Comparison of ENCODE assay signal across 9 cellular contexts in genomic region chr20:19735446-19735845, GRCh38. TPM values are rescaled to one million over a fixed set of nuclear protein-coding genes. Genes with fewer than 3 reads are reported as not detected.
A peak's percentile ranks its signal among the peaks of the same experiment; 100 is the strongest.
DNase-seq lines count a peak whose midpoint lies in the region; ATAC-seq and TF ChIP-seq lines count a peak whose summit lies in the region.
"Had no signal": no experiment of that assay in that cellular context is flagged by ENCODE, and none has a peak within 500 bp of the region (broad histone marks: within the 10 kb centered on the region; RNA-seq: fewer than 3 reads in every experiment).

No MANE protein-coding gene starts in this region.

- H3K36me3 ChIP-seq in ACC112 (ENCODE audit: insufficient read depth, low read length) (no peaks in the 10 kb centered on the region), PC-9 (ENCODE audit: low read depth) (no peaks in the 10 kb centered on the region)

- H3K4me2 ChIP-seq in H9 (ENCODE audit: insufficient read depth, insufficient read length, low read length): no peak overlapping the region
- peak overlapping the region; percentile 65 for H3K4me2 ChIP-seq in PC-9

- H3K36me3 Mint-ChIP-seq in H9 (ENCODE audit: insufficient read depth in 1 of 3, low read depth in 3 of 3): no peaks in the 10 kb centered on the region
- H3K36me3 Mint-ChIP-seq: activated naive CD4-positive, alpha-beta T cell treated with anti-CD3 and anti-CD28 coated beads, Interleukin-2, amount 50 U/mL, for 24 hours had no signal

- no peak overlapping the region for H2BK12ac ChIP-seq in H9 (ENCODE audit: insufficient read length, low read depth, low read length)

- no peak overlapping the region for H3K9ac ChIP-seq in H9 (ENCODE audit: extremely low read depth, insufficient read length, low read length)

- peaks cover 8 to 11% of the 10 kb centered on the region in 2 experiments for H3K4me1 Mint-ChIP-seq in H9
- H3K4me1 Mint-ChIP-seq: activated naive CD4-positive, alpha-beta T cell treated with anti-CD3 and anti-CD28 coated beads, Interleukin-2, amount 50 U/mL, for 24 hours had no signal

- ATAC-seq in HG02571 (IDR thresholded peaks at IDR 0.05; ENCODE audit: unreplicated experiment) (no peak), HG03439 (IDR thresholded peaks at IDR 0.05; ENCODE audit: unreplicated experiment) (no peak)

- WGBS in H9 (ENCODE audit: extremely low coverage, insufficient read length, low lambda C conversion rate): no CpG with 5 or more reads among the region's 6 CpGs

- BruUV-seq in PC-9 (replicated peaks; lab: Mats Ljungman, UMichigan): no TSS peak

- H3K27ac Mint-ChIP-seq in H9: peak overlapping the region in 1 of 3 experiments; percentile 50; a peak in 1 of 7 replicates
- H3K27ac Mint-ChIP-seq: activated naive CD4-positive, alpha-beta T cell treated with anti-CD3 and anti-CD28 coated beads, Interleukin-2, amount 50 U/mL, for 24 hours had no signal

- no peak overlapping the region for H3K23ac ChIP-seq in H9 (ENCODE audit: insufficient read length, low read depth, low read length)

- H4K20me1 ChIP-seq in H9 (ENCODE audit: control insufficient read depth, insufficient read depth, insufficient read length) (no peaks in the 10 kb centered on the region), PC-9 (ENCODE audit: insufficient read depth) (no peaks in the 10 kb centered on the region)

- POLR2A ChIA-PET in PC-9 (lab: Charles Lee; ENCODE audit: unreplicated experiment): interaction anchor here (0.5 to 0.7 kb wide), 3 partner anchors 22 to 1677 kb away, joined by 3 to 7 read pairs (median 6); no protein-coding TSS in a partner anchor

- H2BK5ac ChIP-seq in H9 (ENCODE audit: insufficient read length, low read length): no peak overlapping the region

- no peaks in the 10 kb centered on the region for H3K9me2 ChIP-seq in PC-9 (ENCODE audit: insufficient read depth)

- H3T11ph ChIP-seq in H9 (ENCODE audit: low read length): no peak overlapping the region

- H2AFZ ChIP-seq in ACC112 (ENCODE audit: low read length, unreplicated experiment) (peak overlapping the region; percentile 49), H9 (ENCODE audit: low read length) (no peak overlapping the region), PC-9 (peak overlapping the region; percentile 67)

- H3K79me1 ChIP-seq in H9 (ENCODE audit: insufficient read depth, low read depth, low read length, poor library complexity, severe bottlenecking): no peaks in the 10 kb centered on the region

- no peak overlapping the region for H2BK15ac ChIP-seq in H9 (ENCODE audit: low read depth, low read length)

- intact Hi-C loops in PC-9 (cut with micrococcal nuclease; ENCODE audit: unreplicated experiment): loop anchor here (2.0 kb wide), 1 partner anchor 43 kb away; no protein-coding TSS in a partner anchor

- no peak overlapping the region for H3K4me3 Mint-ChIP-seq in H9
- H3K4me3 Mint-ChIP-seq: activated naive CD4-positive, alpha-beta T cell treated with anti-CD3 and anti-CD28 coated beads, Interleukin-2, amount 50 U/mL, for 24 hours had no signal

- DNase-seq in H9 (peak; percentile 48), PC-9 (peak; percentile 79 to 90), epithelial cell of esophagus (ENCODE audit: low read depth) (peak; percentile 98), midbrain (lab: John Stamatoyannopoulos, UW) (peak; percentile 5), Kasumi-1 (lab: John Stamatoyannopoulos, UW) (no peak)

- H3K4me3 ChIP-seq in ACC112 (ENCODE audit: low read depth, low read length): peak overlapping the region; percentile 41; the same call in 1 of the 2 replicates
- H3K4me3 ChIP-seq in PC-9: no peak overlapping the region
- H3K4me3 ChIP-seq in epithelial cell of esophagus (ENCODE audit: low read length): no peak overlapping the region

- H3K79me2 ChIP-seq in ACC112 (ENCODE audit: control insufficient read depth, insufficient read depth, low read length, unreplicated experiment) (no peaks in the 10 kb centered on the region), H9 (ENCODE audit: insufficient read depth, low read length) (no peaks in the 10 kb centered on the region), PC-9 (ENCODE audit: low read depth) (no peaks in the 10 kb centered on the region)

- no peak overlapping the region for H4K5ac ChIP-seq in H9 (ENCODE audit: insufficient read length, low read depth, low read length)

- H3K23me2 ChIP-seq in H9 (ENCODE audit: insufficient read length, low read depth, low read length, poor library complexity, severe bottlenecking): no peaks in the 10 kb centered on the region

- H3K56ac ChIP-seq in H9 (ENCODE audit: insufficient read length, low read depth, low read length): no peak overlapping the region

- H3K14ac ChIP-seq in H9 (ENCODE audit: insufficient read depth, low read length): no peak overlapping the region

- H3K27me3 ChIP-seq in ACC112 (ENCODE audit: insufficient read depth, low read length) (no peaks in the 10 kb centered on the region), H9 (ENCODE audit: insufficient read depth, low read length) (no peaks in the 10 kb centered on the region), PC-9 (ENCODE audit: insufficient read depth, low read depth) (no peaks in the 10 kb centered on the region)

- H3F3A ChIP-seq in PC-9 (ENCODE audit: insufficient read depth, low read depth): peaks cover 29% of the 10 kb centered on the region

- TF ChIP-seq CTCF in H9 (conservative IDR thresholded peaks at IDR 0.05): no peak
- TF ChIP-seq CTCF in PC-9 (conservative IDR thresholded peaks at IDR 0.05): no peak
- TF ChIP-seq CTCF in epithelial cell of esophagus (IDR thresholded peaks at IDR 0.05; ENCODE audit: insufficient read depth, low read depth, low read length, missing control alignments): no peak

- no peaks in the 10 kb centered on the region for H3K9me3 Mint-ChIP-seq in H9
- H3K9me3 Mint-ChIP-seq: activated naive CD4-positive, alpha-beta T cell treated with anti-CD3 and anti-CD28 coated beads, Interleukin-2, amount 50 U/mL, for 24 hours had no signal

- peaks cover 33% of the 10 kb centered on the region for H3K4me1 ChIP-seq in ACC112 (ENCODE audit: control insufficient read depth, insufficient read depth, low read length, unreplicated experiment)
- no peaks in the 10 kb centered on the region for H3K4me1 ChIP-seq in H9 (ENCODE audit: insufficient read depth, low read length)
- peaks cover 49% of the 10 kb centered on the region for H3K4me1 ChIP-seq in PC-9 (replicated peaks; ENCODE audit: insufficient read depth)

- no peaks in the 10 kb centered on the region for H3K9me3 ChIP-seq in H9 (ENCODE audit: control insufficient read depth, low read depth, low read length)
- H3K9me3 ChIP-seq in PC-9 (ENCODE audit: insufficient read depth, low read depth): no peaks in the 10 kb centered on the region

- H4K91ac ChIP-seq in H9 (ENCODE audit: insufficient read length, low read depth, low read length): no peak overlapping the region

- CTCF ChIA-PET in PC-9 (lab: Charles Lee): interaction anchor here (0.6 kb wide), 1 partner anchor 22 kb away, joined by 7 read pairs; no protein-coding TSS in a partner anchor

- H3K27me3 Mint-ChIP-seq in H9 (ENCODE audit: low read depth): peaks cover 2% of the 10 kb centered on the region; the same call in 1 of the 2 replicates
- H3K27me3 Mint-ChIP-seq: activated naive CD4-positive, alpha-beta T cell treated with anti-CD3 and anti-CD28 coated beads, Interleukin-2, amount 50 U/mL, for 24 hours had no signal

- no peak overlapping the region for H2BK120ac ChIP-seq in H9 (ENCODE audit: low read depth, low read length, poor library complexity, severe bottlenecking)

- H3K27ac ChIP-seq in ACC112 (ENCODE audit: low read depth, low read length) (peak overlapping the region; percentile 80), H9 (ENCODE audit: insufficient read length, low read depth, low read length) (no peak overlapping the region), PC-9 (peak overlapping the region; percentile 100)

- H4K8ac ChIP-seq in H9 (replicated peaks; ENCODE audit: insufficient read length, low read depth, low read length): no peak overlapping the region

- H2AK5ac ChIP-seq in H9 (ENCODE audit: insufficient read length, low read length): no peak overlapping the region

- no peak overlapping the region for H3K4ac ChIP-seq in H9 (ENCODE audit: low read depth, low read length)

- no peak overlapping the region for H2BK20ac ChIP-seq in H9 (ENCODE audit: low read depth, low read length, poor library complexity, severe bottlenecking)

- no peak overlapping the region for H3K18ac ChIP-seq in H9 (ENCODE audit: insufficient read length, low read depth, low read length)

RNA-seq across cellular contexts. Expression of gene RIN2, which starts 22.6 kb away (rescaled TPM):
- total RNA-seq in H9 (2021) (1.0 and 1.1 TPM in 2 replicates), PC-9 (2021) (39.0 and 46.2 TPM in 2 replicates)

Comparison
In these comparisons a context has a peak if more than half of its experiments do, and no peak if none do; other contexts are left out.
1. DNase-seq: peak in H9 (single experiment), PC-9 (2 of 2), epithelial cell of esophagus (single experiment) and midbrain (single experiment); none in Kasumi-1 (0 of 2).
2. RNA of gene RIN2, which starts 22.6 kb away (total RNA-seq): 39.0 to 46.2 TPM in PC-9; 1.0 to 1.1 TPM in H9; every median in the first group is over 10 times any median in the second.